ENCODE assay signal across 27 cellular contexts in genomic region chr2:42823744-42824453, GRCh38. TPM values are rescaled to one million over a fixed set of nuclear protein-coding genes. Genes with fewer than 3 reads are reported as not detected.
"Had no signal": no experiment of that assay in that cellular context is flagged by ENCODE, and none has a peak within 500 bp of the region (broad histone marks: within the 10 kb centered on the region; RNA-seq: fewer than 3 reads in every experiment).

No MANE protein-coding gene starts in this region.

- H3K27me3 Mint-ChIP-seq: stimulated activated naive CD8-positive, alpha-beta T cell treated with anti-CD3 and anti-CD28 coated beads, Interleukin-15, Interleukin-2, amounts not matched to agents 100 ng/mL and 50 ng/mL, for 24 hours had no signal

- H3K4me3 Mint-ChIP-seq: activated naive CD4-positive, alpha-beta T cell treated with anti-CD3 and anti-CD28 coated beads for 36 hours; activated naive CD8-positive, alpha-beta T cell treated with anti-CD3 and anti-CD28 coated beads, Interleukin-2, amount 10 ng/mL, durations not matched to agents 7 days and 5 days; activated T-cell treated with anti-CD3 and anti-CD28 coated beads, Interleukin-2, amount 50 U/mL, for 72 hours; endodermal cell; immature natural killer cell; natural killer cell; stimulated activated naive CD8-positive, alpha-beta T cell treated with anti-CD3 and anti-CD28 coated beads, Interleukin-15, Interleukin-2, amounts not matched to agents 100 ng/mL and 50 ng/mL, for 24 hours; T-helper 17 cell had no signal

- H3K36me3 Mint-ChIP-seq: activated naive CD8-positive, alpha-beta T cell treated with anti-CD3 and anti-CD28 coated beads, Interleukin-2, amount 10 ng/mL, durations not matched to agents 7 days and 5 days; immature natural killer cell; natural killer cell had no signal

- DNase-seq: activated CD4-positive, alpha-beta T cell treated with anti-CD3 and anti-CD28 coated beads for 4 hours; activated CD4-positive, alpha-beta T cell treated with anti-CD3 and anti-CD28 coated beads, Interleukin-2, amount 50 U/mL, for 48 hours; activated CD4-positive, CD25-positive, alpha-beta regulatory T cell; activated effector memory CD4-positive, alpha-beta T cell treated with Interleukin-2 at 50 U/mL for 16 hours; activated naive CD4-positive, alpha-beta T cell treated with anti-CD3 and anti-CD28 coated beads for 36 hours; activated naive CD8-positive, alpha-beta T cell treated with anti-CD3 and anti-CD28 coated beads, Interleukin-2, amount 10 ng/mL, durations not matched to agents 7 days and 5 days; activated T-cell treated with anti-CD3 and anti-CD28 coated beads, Interleukin-2, amount 50 U/mL, for 72 hours; amniotic stem cell; cortex of kidney; endodermal cell; foreskin keratinocyte; glutamatergic neuron; immature natural killer cell; left ventricle myocardium inferior; midbrain; natural killer cell; right cardiac atrium; stimulated activated CD4-positive, alpha-beta T cell treated with anti-CD3 and anti-CD28 coated beads, Interleukin-12 subunit alpha, Interleukin-12 subunit beta, amount 100 ng/mL, for 4 hours; stimulated activated CD4-positive, alpha-beta T cell treated with anti-CD3 and anti-CD28 coated beads, Interleukin-4, amount 100 ng/mL, for 4 hours; substantia nigra; T-helper 17 cell; thyroid gland; upper lobe of right lung had no signal

- H3K9me3 Mint-ChIP-seq: activated naive CD4-positive, alpha-beta T cell treated with anti-CD3 and anti-CD28 coated beads for 36 hours; activated naive CD8-positive, alpha-beta T cell treated with anti-CD3 and anti-CD28 coated beads, Interleukin-2, amount 10 ng/mL, durations not matched to agents 7 days and 5 days; activated T-cell treated with anti-CD3 and anti-CD28 coated beads, Interleukin-2, amount 50 U/mL, for 72 hours; immature natural killer cell; natural killer cell; stimulated activated naive CD8-positive, alpha-beta T cell treated with anti-CD3 and anti-CD28 coated beads, Interleukin-15, Interleukin-2, amounts not matched to agents 100 ng/mL and 50 ng/mL, for 24 hours had no signal

- H3K27ac Mint-ChIP-seq: activated naive CD4-positive, alpha-beta T cell treated with anti-CD3 and anti-CD28 coated beads for 36 hours; activated naive CD8-positive, alpha-beta T cell treated with anti-CD3 and anti-CD28 coated beads, Interleukin-2, amount 10 ng/mL, durations not matched to agents 7 days and 5 days; activated T-cell treated with anti-CD3 and anti-CD28 coated beads, Interleukin-2, amount 50 U/mL, for 72 hours; endodermal cell; immature natural killer cell; natural killer cell; stimulated activated naive CD8-positive, alpha-beta T cell treated with anti-CD3 and anti-CD28 coated beads, Interleukin-15, Interleukin-2, amounts not matched to agents 100 ng/mL and 50 ng/mL, for 24 hours; T-helper 17 cell had no signal

- H3K27ac ChIP-seq: foreskin keratinocyte, hepatocyte, left ventricle myocardium inferior, prostate gland, thyroid gland, upper lobe of right lung had no signal

- ATAC-seq: activated T-cell treated with anti-CD3 and anti-CD28 coated beads, Interleukin-2, amount 50 U/mL, for 72 hours; foreskin keratinocyte; natural killer cell; right cardiac atrium; T-helper 17 cell; upper lobe of right lung had no signal

RNA-seq across cellular contexts. Expression of gene OXER1, which starts 60.0 kb away (rescaled TPM):
- total RNA-seq: activated naive CD8-positive, alpha-beta T cell treated with anti-CD3 and anti-CD28 coated beads, Interleukin-2, amount 10 ng/mL, durations not matched to agents 7 days and 5 days; osteoblast had no signal
